ENCODE assay signal across 18 cellular contexts in the genomic region with DNA sequence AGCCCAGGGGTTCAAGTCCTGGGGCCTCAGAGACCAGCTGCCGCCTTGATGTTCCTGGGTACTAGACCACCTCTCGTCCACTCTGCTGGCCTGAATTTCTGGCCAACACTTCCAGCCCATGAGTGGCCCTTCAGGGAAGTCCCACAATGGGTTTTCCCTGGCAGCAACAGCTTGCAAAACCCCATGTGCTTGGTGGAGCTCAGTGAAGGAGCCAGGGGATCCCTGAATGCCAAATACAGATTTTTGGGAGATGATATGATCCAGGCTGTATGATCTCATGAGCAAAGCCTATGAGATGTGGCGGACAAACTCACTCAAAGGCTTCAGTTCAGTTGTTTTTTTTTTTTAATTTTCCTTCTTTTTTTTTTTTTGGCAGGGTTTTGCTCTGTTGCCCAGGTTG.
"Had no signal": no experiment of that assay in that cellular context is flagged by ENCODE, and none has a peak within 500 bp of the region (broad histone marks: within the 10 kb centered on the region; RNA-seq: fewer than 3 reads in every experiment).

No MANE protein-coding gene starts in this region.

- H3K9me3 Mint-ChIP-seq: activated CD4-positive, alpha-beta T cell treated with anti-CD3 and anti-CD28 coated beads, Interleukin-2, amount 10 ng/mL, durations not matched to agents 24 days and 14 days; activated naive CD4-positive, alpha-beta T cell treated with anti-CD3 and anti-CD28 coated beads for 36 hours; activated T-helper 17 cell treated with anti-CD3 and anti-CD28 coated beads, Interleukin-2, amount 50 U/mL, for 72 hours; nephron had no signal

- H3K27me3 Mint-ChIP-seq: activated CD4-positive, alpha-beta T cell treated with anti-CD3 and anti-CD28 coated beads, Interleukin-2, amount 10 ng/mL, durations not matched to agents 24 days and 14 days; activated T-helper 17 cell treated with anti-CD3 and anti-CD28 coated beads, Interleukin-2, amount 50 U/mL, for 72 hours had no signal

- H3K27me3 ChIP-seq: transverse colon had no signal

- H3K27ac Mint-ChIP-seq: activated CD8-positive, alpha-beta T cell treated with anti-CD3 and anti-CD28 coated beads, Interleukin-2, amount 10 ng/mL, durations not matched to agents 7 days and 5 days; activated T-helper 17 cell treated with anti-CD3 and anti-CD28 coated beads, Interleukin-2, amount 50 U/mL, for 72 hours had no signal

- ATAC-seq: activated CD8-positive, alpha-beta T cell treated with anti-CD3 and anti-CD28 coated beads, Interleukin-2, amount 10 ng/mL, durations not matched to agents 7 days and 5 days; activated T-helper 17 cell treated with anti-CD3 and anti-CD28 coated beads, Interleukin-2, amount 50 U/mL, for 72 hours; esophagus mucosa had no signal

- H3K27ac ChIP-seq: left ventricle myocardium inferior, transverse colon had no signal

- H3K9me3 ChIP-seq: left ventricle myocardium inferior, transverse colon had no signal

- DNase-seq: activated CD4-positive, alpha-beta T cell treated with anti-CD3 and anti-CD28 coated beads, Interleukin-2, amount 10 ng/mL, durations not matched to agents 24 days and 14 days; activated CD8-positive, alpha-beta memory T cell treated with anti-CD3 and anti-CD28 coated beads, Interleukin-2, amount 50 U/mL, for 4 hours; activated CD8-positive, alpha-beta T cell treated with anti-CD3 and anti-CD28 coated beads, Interleukin-2, amount 10 ng/mL, durations not matched to agents 7 days and 5 days; activated naive CD4-positive, alpha-beta T cell treated with anti-CD3 and anti-CD28 coated beads for 36 hours; amniotic stem cell; caudate nucleus; foreskin fibroblast; hypothalamus; kidney; left ventricle myocardium inferior; nucleus accumbens; stimulated activated CD4-positive, alpha-beta T cell treated with anti-CD3 and anti-CD28 coated beads, Interleukin-2, amount 100 ng/mL, for 48 hours; stimulated activated naive CD4-positive, alpha-beta T cell; substantia nigra; transverse colon had no signal

- H3K4me3 Mint-ChIP-seq: activated CD4-positive, alpha-beta T cell treated with anti-CD3 and anti-CD28 coated beads, Interleukin-2, amount 10 ng/mL, durations not matched to agents 24 days and 14 days; activated CD8-positive, alpha-beta T cell treated with anti-CD3 and anti-CD28 coated beads, Interleukin-2, amount 10 ng/mL, durations not matched to agents 7 days and 5 days; activated naive CD4-positive, alpha-beta T cell treated with anti-CD3 and anti-CD28 coated beads for 36 hours; activated T-helper 17 cell treated with anti-CD3 and anti-CD28 coated beads, Interleukin-2, amount 50 U/mL, for 72 hours; nephron had no signal

- H3K4me3 ChIP-seq: left ventricle myocardium inferior, transverse colon had no signal

- H3K36me3 ChIP-seq: left ventricle myocardium inferior had no signal
